In the genomic region with DNA sequence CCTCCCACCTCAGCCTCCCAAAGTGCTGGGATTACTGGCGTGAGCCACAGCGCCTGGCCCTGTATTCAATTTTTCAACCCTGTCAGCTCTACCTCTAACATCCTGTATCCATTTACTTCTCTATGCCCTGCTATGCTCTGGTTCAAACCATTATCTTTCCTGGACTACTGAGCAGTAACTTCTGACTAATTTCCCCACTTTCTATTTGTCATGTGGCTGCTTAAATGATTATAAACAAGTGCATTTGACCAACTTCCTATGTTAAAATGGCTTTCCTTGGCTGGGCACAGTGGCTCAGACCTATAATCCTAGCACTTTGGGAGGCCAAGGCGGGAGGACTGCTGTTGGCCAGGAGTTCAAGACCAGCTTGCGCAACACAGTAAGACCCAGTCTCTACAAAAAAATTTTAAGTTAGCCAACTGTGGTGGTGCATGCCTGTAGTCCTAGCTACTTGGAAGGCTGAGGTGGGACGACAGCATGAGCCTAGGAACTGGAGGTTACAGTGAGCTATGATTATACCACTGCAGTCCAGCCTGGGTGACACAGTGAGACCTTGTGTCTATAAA, we compare ENCODE assay signal across 21 cellular contexts. TPM values are rescaled to one million over a fixed set of nuclear protein-coding genes. Genes with fewer than 3 reads are reported as not detected.
A peak's percentile ranks its signal among the peaks of the same experiment; 100 is the strongest.
DNase-seq lines count a peak whose midpoint lies in the region; ATAC-seq, FAIRE-seq and TF ChIP-seq lines count a peak whose summit lies in the region.
"Had no signal": no experiment of that assay in that cellular context is flagged by ENCODE, and none has a peak within 500 bp of the region (broad histone marks: within the 10 kb centered on the region; RNA-seq: fewer than 3 reads in every experiment).

No MANE protein-coding gene starts in this region.

- no peaks in the 10 kb centered on the region for H3K9me3 ChIP-seq in HepG2 (ENCODE audit: low read length)
- no peaks in the 10 kb centered on the region for H3K9me3 ChIP-seq in right lobe of liver
- H3K9me3 ChIP-seq in Caco-2, result no peaks in the 10 kb centered on the region
- H3K9me3 ChIP-seq: adrenal gland, stomach, transverse colon had no signal

- peaks cover 0 to 2% of the 10 kb centered on the region in 2 experiments; a peak in 2 of 5 replicates for H3K36me3 ChIP-seq in HepG2 (replicated peaks in 1 of 2; ENCODE audit: control insufficient read depth in 1 of 2, insufficient read depth in 2 of 2, low read length in 2 of 2)
- peaks cover 0 to 2% (median 0%) of the 10 kb centered on the region in 4 donors for H3K36me3 ChIP-seq in right lobe of liver
- H3K36me3 ChIP-seq in Caco-2 (ENCODE audit: control insufficient read depth, insufficient read depth, low read length), result no peaks in the 10 kb centered on the region; the same call in 1 of the 2 replicates

- TF ChIP-seq EP300 in HepG2 (IDR thresholded peaks at IDR 0.05; ENCODE audit: low read depth in 2 of 2, low read length in 2 of 2) (no peak), HepG2 (CRISPR knock-in tag; IDR thresholded peaks at IDR 0.05; ENCODE audit: borderline replicate concordance) (no peak)

- H3K4me3 ChIP-seq in HepG2 (replicated peaks in 1 of 3; ENCODE audit: insufficient read depth in 1 of 3, low read depth in 2 of 3, low read length in 3 of 3) (no peak overlapping the region), right lobe of liver (no peak overlapping the region), Caco-2 (ENCODE audit: low read depth, low read length) (no peak overlapping the region)
- H3K4me3 ChIP-seq: adrenal gland, stomach, transverse colon had no signal

- in situ Hi-C loops in HepG2 (cut with HindIII; ENCODE audit: extremely low pct_ligation_motif_present, low pct_unique_long_range_greater_than_20kb), result no loop called here

- no peaks in the 10 kb centered on the region for H4K20me1 ChIP-seq in HepG2 (ENCODE audit: insufficient read depth, low read length)

- peak overlapping the region; percentile 52 for H3K27ac Mint-ChIP-seq in activated naive CD8-positive, alpha-beta T cell treated with anti-CD3 and anti-CD28 coated beads, Interleukin-2, amount 50 U/mL, for 24 hours
- H3K27ac Mint-ChIP-seq in stimulated activated effector memory CD8-positive, alpha-beta T cell treated with anti-CD3 and anti-CD28 coated beads, Interleukin-12 subunit alpha, Interleukin-12 subunit beta, amount 100 ng/mL, for 72 hours, result peak overlapping the region; percentile 16
- no peak overlapping the region for H3K27ac Mint-ChIP-seq in Caco-2 (ENCODE audit: unreplicated experiment)

- ATAC-seq in HepG2 (no peak), right lobe of liver (no peak), GM19395 (IDR thresholded peaks at IDR 0.05; ENCODE audit: unreplicated experiment) (no peak)
- ATAC-seq in activated naive CD8-positive, alpha-beta T cell treated with anti-CD3 and anti-CD28 coated beads, Interleukin-2, amount 50 U/mL, for 24 hours, result no peak
- ATAC-seq in stimulated activated effector memory CD8-positive, alpha-beta T cell treated with anti-CD3 and anti-CD28 coated beads, Interleukin-12 subunit alpha, Interleukin-12 subunit beta, amount 100 ng/mL, for 72 hours, result peak; percentile 12
- ATAC-seq: left colon had no signal

- BruUV-seq in HepG2 (replicated peaks; lab: Mats Ljungman, UMichigan) (no TSS peak), Caco-2 (replicated peaks; lab: Mats Ljungman, UMichigan) (no TSS peak)

- peaks cover 36% of the 10 kb centered on the region for H3K4me1 ChIP-seq in HepG2 (ENCODE audit: insufficient read depth, low read length)
- peaks cover 0 to 27% (median 12%) of the 10 kb centered on the region in 4 donors for H3K4me1 ChIP-seq in right lobe of liver
- H3K4me1 ChIP-seq in Caco-2, result peaks cover 6% of the 10 kb centered on the region; the same call in 1 of the 2 replicates

- POLR2A ChIA-PET in HepG2 (lab: Yijun Ruan, JAX) (interaction anchor here (0.7 kb wide), 1 partner anchor 83 kb away, joined by 3 read pairs; no protein-coding TSS in a partner anchor), Caco-2 (lab: Charles Lee) (no interaction called here)

- intact Hi-C loops in HepG2 (cut with micrococcal nuclease; ENCODE audit: unreplicated experiment) (no loop called here), right lobe of liver (cut with DNase I) (no loop called here), Caco-2 (cut with micrococcal nuclease; ENCODE audit: unreplicated experiment) (no loop called here)

- no peaks in the 10 kb centered on the region for H3K9me3 Mint-ChIP-seq in activated naive CD8-positive, alpha-beta T cell treated with anti-CD3 and anti-CD28 coated beads, Interleukin-2, amount 50 U/mL, for 24 hours
- H3K9me3 Mint-ChIP-seq in stimulated activated effector memory CD8-positive, alpha-beta T cell treated with anti-CD3 and anti-CD28 coated beads, Interleukin-12 subunit alpha, Interleukin-12 subunit beta, amount 100 ng/mL, for 72 hours, result no peaks in the 10 kb centered on the region
- no peaks in the 10 kb centered on the region for H3K9me3 Mint-ChIP-seq in Caco-2 (ENCODE audit: unreplicated experiment)

- TF ChIP-seq POLR2A in HepG2 (IDR thresholded peaks at IDR 0.05; ENCODE audit: insufficient read depth in 1 of 2, low read depth in 2 of 2, low read length in 2 of 2) (no peak), right lobe of liver (IDR thresholded peaks at IDR 0.05) (no peak)

- H3K79me2 ChIP-seq in HepG2 (ENCODE audit: insufficient read depth, low read length), result peaks cover 34% of the 10 kb centered on the region

- no peak overlapping the region for H2AFZ ChIP-seq in HepG2 (ENCODE audit: low read length)

- H3K27me3 Mint-ChIP-seq in activated naive CD8-positive, alpha-beta T cell treated with anti-CD3 and anti-CD28 coated beads, Interleukin-2, amount 50 U/mL, for 24 hours, result no peaks in the 10 kb centered on the region
- H3K27me3 Mint-ChIP-seq in Caco-2 (ENCODE audit: insufficient read depth, unreplicated experiment), result no peaks in the 10 kb centered on the region

- no peak for FAIRE-seq in HepG2 (lab: Jason Lieb, UNC)
- FAIRE-seq: small intestine had no signal

- CTCF ChIA-PET in HepG2 (lab: Yijun Ruan, JAX; ENCODE audit: low intra/inter-chr PET ratio, low total read pairs) (no interaction called here), Caco-2 (lab: Charles Lee) (no interaction called here)

- DNase-seq in HepG2 (ENCODE audit: low spot score), result no peak
- DNase-seq in right lobe of liver, result no peak
- peak; percentile 36 for DNase-seq in MV-4-11 (lab: John Stamatoyannopoulos, UW)
- DNase-seq in activated naive CD8-positive, alpha-beta T cell treated with anti-CD3 and anti-CD28 coated beads, Interleukin-2, amount 50 U/mL, for 24 hours, result no peak
- peak in 1 of 2 donors; percentile 60 for DNase-seq in stimulated activated effector memory CD8-positive, alpha-beta T cell treated with anti-CD3 and anti-CD28 coated beads, Interleukin-12 subunit alpha, Interleukin-12 subunit beta, amount 100 ng/mL, for 72 hours (ENCODE audit: low spot score in 2 of 2)
- DNase-seq in Caco-2, result no peak
- DNase-seq in RKO (ENCODE audit: low spot score), result no peak
- DNase-seq: adrenal gland; dermis blood vessel endothelial cell; left colon; NCI-H1417 treated with DMSO at 0.1 percent for 48 hours; NCI-H2107; NCI-H526; small intestine; stimulated activated CD4-positive, alpha-beta T cell treated with anti-CD3 and anti-CD28 coated beads, Interleukin-2, amount 100 ng/mL, for 48 hours; stomach; transverse colon had no signal

- H3K4me3 Mint-ChIP-seq in activated naive CD8-positive, alpha-beta T cell treated with anti-CD3 and anti-CD28 coated beads, Interleukin-2, amount 50 U/mL, for 24 hours, result no peak overlapping the region
- peak overlapping the region; percentile 95 for H3K4me3 Mint-ChIP-seq in stimulated activated effector memory CD8-positive, alpha-beta T cell treated with anti-CD3 and anti-CD28 coated beads, Interleukin-12 subunit alpha, Interleukin-12 subunit beta, amount 100 ng/mL, for 72 hours
- H3K4me3 Mint-ChIP-seq in Caco-2 (ENCODE audit: unreplicated experiment), result no peak overlapping the region

- 95% methylated on average over 5 of the region's 5 CpGs for WGBS in HepG2 (ENCODE audit: low lambda C conversion rate)
- WGBS in right lobe of liver (ENCODE audit: insufficient coverage, low coverage, low lambda C conversion rate, missing lambda C conversion rate), result 92% methylated on average over 5 of the region's 5 CpGs

- H3K27me3 ChIP-seq in HepG2 (ENCODE audit: control insufficient read depth in 1 of 2, insufficient read depth in 2 of 2, low read length in 2 of 2) (no peaks in the 10 kb centered on the region; a peak in 1 of 5 replicates), right lobe of liver (no peaks in the 10 kb centered on the region), Caco-2 (replicated peaks; ENCODE audit: control insufficient read depth, insufficient read depth, low read length) (no peaks in the 10 kb centered on the region)
- H3K27me3 ChIP-seq: adrenal gland, stomach, transverse colon had no signal

- no peak overlapping the region for H3K27ac ChIP-seq in HepG2 (ENCODE audit: extremely low read length, insufficient read depth, low read length)
- no peak overlapping the region for H3K27ac ChIP-seq in right lobe of liver
- H3K27ac ChIP-seq: adrenal gland, stomach, transverse colon had no signal

- no peak overlapping the region for H3K4me2 ChIP-seq in HepG2 (ENCODE audit: low read depth, low read length)

- TF ChIP-seq CTCF in HepG2 (CRISPR knock-in tag; IDR thresholded peaks at IDR 0.05), result no peak
- TF ChIP-seq CTCF in right lobe of liver (IDR thresholded peaks at IDR 0.05), result no peak
- no peak for TF ChIP-seq CTCF in Caco-2 (IDR thresholded peaks at IDR 0.05; ENCODE audit: insufficient read depth in 1 of 2, low read depth in 1 of 2, low read length in 1 of 2, severe bottlenecking in 1 of 2, unreplicated experiment in 1 of 2)

- no peak for TF ChIP-seq RAD21 in HepG2 (CRISPR knock-in tag; IDR thresholded peaks at IDR 0.05)

- H3K9ac ChIP-seq in HepG2 (ENCODE audit: insufficient read depth, low read depth, low read length), result no peak overlapping the region

- H3K36me3 Mint-ChIP-seq in activated naive CD8-positive, alpha-beta T cell treated with anti-CD3 and anti-CD28 coated beads, Interleukin-2, amount 50 U/mL, for 24 hours (ENCODE audit: low read depth), result peaks cover 9% of the 10 kb centered on the region
- peaks cover 71% of the 10 kb centered on the region for H3K36me3 Mint-ChIP-seq in stimulated activated effector memory CD8-positive, alpha-beta T cell treated with anti-CD3 and anti-CD28 coated beads, Interleukin-12 subunit alpha, Interleukin-12 subunit beta, amount 100 ng/mL, for 72 hours
- peaks cover 65% of the 10 kb centered on the region for H3K36me3 Mint-ChIP-seq in Caco-2 (ENCODE audit: insufficient read depth, unreplicated experiment)

- H3K4me1 Mint-ChIP-seq in activated naive CD8-positive, alpha-beta T cell treated with anti-CD3 and anti-CD28 coated beads, Interleukin-2, amount 50 U/mL, for 24 hours, result peaks cover 43% of the 10 kb centered on the region
- H3K4me1 Mint-ChIP-seq in stimulated activated effector memory CD8-positive, alpha-beta T cell treated with anti-CD3 and anti-CD28 coated beads, Interleukin-12 subunit alpha, Interleukin-12 subunit beta, amount 100 ng/mL, for 72 hours, result peaks cover 39% of the 10 kb centered on the region
- H3K4me1 Mint-ChIP-seq in Caco-2 (ENCODE audit: low read depth, unreplicated experiment), result peaks cover 18% of the 10 kb centered on the region

RNA-seq across cellular contexts. Expression of gene MED19, which starts 2.1 kb away (rescaled TPM):
- 13.8 and 15.1 TPM in 2 replicates for total RNA-seq in HepG2 (2016; rRNA removed; fragmentation: Illumina TruSeq; extraction: Trizol)
- 5.6 and 6.3 TPM in 2 replicates for total RNA-seq in HepG2 (2016; cell fraction: cytosol; rRNA removed; fragmentation: Illumina TruSeq; extraction: Trizol; ENCODE audit: low read depth)
- 14.0 and 14.8 TPM in 2 replicates for total RNA-seq in HepG2 (2016; cell fraction: insoluble cytoplasmic fraction; rRNA removed; fragmentation: Illumina TruSeq; extraction: Trizol)
- 6.4 and 7.4 TPM in 2 replicates for total RNA-seq in HepG2 (2016; cell fraction: membrane; rRNA removed; fragmentation: Illumina TruSeq; extraction: Trizol)
- 7.7 and 8.9 TPM in 2 replicates for total RNA-seq in HepG2 (2016; cell fraction: nucleus; rRNA removed; fragmentation: Illumina TruSeq; extraction: Trizol)
- polyA plus RNA-seq in HepG2 (2011; rRNA removed), result 12.8 and 12.9 TPM in 2 replicates
- 14.5 and 23.8 TPM in 2 replicates for polyA plus RNA-seq in HepG2 (2011; cell fraction: cytosol; rRNA removed)
- 19.1 and 22.0 TPM in 2 replicates for polyA plus RNA-seq in HepG2 (2011; cell fraction: nucleus; rRNA removed)
- polyA plus RNA-seq in HepG2 (2012), result 6.5 and 9.5 TPM in 2 replicates
- polyA plus RNA-seq in HepG2 (2016; cell fraction: cytosol; fragmentation: Illumina TruSeq; extraction: Trizol; ENCODE audit: low read depth), result 5.3 and 6.8 TPM in 2 replicates
- 18.8 and 19.8 TPM in 2 replicates for polyA plus RNA-seq in HepG2 (2016; cell fraction: insoluble cytoplasmic fraction; fragmentation: Illumina TruSeq; extraction: Trizol; ENCODE audit: low read depth)
- polyA plus RNA-seq in HepG2 (2016; cell fraction: membrane; fragmentation: Illumina TruSeq; extraction: Trizol; ENCODE audit: low read depth), result 4.9 and 5.2 TPM in 2 replicates
- polyA plus RNA-seq in HepG2 (2016; cell fraction: nucleus; fragmentation: Illumina TruSeq; extraction: Trizol; ENCODE audit: insufficient read depth, low read depth), result 12.1 and 13.6 TPM in 2 replicates
- polyA minus RNA-seq in HepG2 (2011; rRNA and poly(A)+ RNA removed; ENCODE audit: low replicate concordance), result 6.8 and 11.8 TPM in 2 replicates
- 4.0 and 4.8 TPM in 2 replicates for polyA minus RNA-seq in HepG2 (2011; cell fraction: cytosol; rRNA and poly(A)+ RNA removed)
- 8.8 and 9.9 TPM in 2 replicates for polyA minus RNA-seq in HepG2 (2011; cell fraction: nucleus; rRNA and poly(A)+ RNA removed)
- 1 to 10 TPM; 5.7 to 8.7 (median 6.3) TPM for total RNA-seq in right lobe of liver
- total RNA-seq in Caco-2 (2022), result 29.2 and 29.7 TPM in 2 replicates

RNA-seq across cellular contexts. Expression of gene TMX2, which starts 2.5 kb away (rescaled TPM):
- total RNA-seq in HepG2 (2016; rRNA removed; fragmentation: Illumina TruSeq; extraction: Trizol) (67.0 and 129 TPM in 2 replicates), right lobe of liver (10 to 100 TPM; 39.1 to 53.8 (median 48.5) TPM), Caco-2 (2022) (150 and 152 TPM in 2 replicates)
- 23.9 and 24.2 TPM in 2 replicates for total RNA-seq in HepG2 (2016; cell fraction: cytosol; rRNA removed; fragmentation: Illumina TruSeq; extraction: Trizol; ENCODE audit: low read depth)
- total RNA-seq in HepG2 (2016; cell fraction: insoluble cytoplasmic fraction; rRNA removed; fragmentation: Illumina TruSeq; extraction: Trizol), result 67.3 and 132 TPM in 2 replicates
- total RNA-seq in HepG2 (2016; cell fraction: membrane; rRNA removed; fragmentation: Illumina TruSeq; extraction: Trizol), result 43.6 and 47.0 TPM in 2 replicates
- total RNA-seq in HepG2 (2016; cell fraction: nucleus; rRNA removed; fragmentation: Illumina TruSeq; extraction: Trizol), result 118 and 129 TPM in 2 replicates
- polyA plus RNA-seq in HepG2 (2011; rRNA removed), result 73.9 and 84.5 TPM in 2 replicates
- polyA plus RNA-seq in HepG2 (2011; cell fraction: cytosol; rRNA removed), result 64.6 and 74.4 TPM in 2 replicates
- polyA plus RNA-seq in HepG2 (2011; cell fraction: nucleus; rRNA removed), result 58.5 and 61.3 TPM in 2 replicates
- polyA plus RNA-seq in HepG2 (2012), result 69.3 and 76.8 TPM in 2 replicates
- polyA plus RNA-seq in HepG2 (2016; cell fraction: cytosol; fragmentation: Illumina TruSeq; extraction: Trizol; ENCODE audit: low read depth), result 20.9 and 22.1 TPM in 2 replicates
- 69.9 and 74.8 TPM in 2 replicates for polyA plus RNA-seq in HepG2 (2016; cell fraction: insoluble cytoplasmic fraction; fragmentation: Illumina TruSeq; extraction: Trizol; ENCODE audit: low read depth)
- polyA plus RNA-seq in HepG2 (2016; cell fraction: membrane; fragmentation: Illumina TruSeq; extraction: Trizol; ENCODE audit: low read depth), result 34.0 and 35.7 TPM in 2 replicates
- 188 and 197 TPM in 2 replicates for polyA plus RNA-seq in HepG2 (2016; cell fraction: nucleus; fragmentation: Illumina TruSeq; extraction: Trizol; ENCODE audit: insufficient read depth, low read depth)
- polyA minus RNA-seq in HepG2 (2011; rRNA and poly(A)+ RNA removed; ENCODE audit: low replicate concordance), result 143 and 304 TPM in 2 replicates
- polyA minus RNA-seq in HepG2 (2011; cell fraction: cytosol; rRNA and poly(A)+ RNA removed), result 56.1 and 60.1 TPM in 2 replicates
- 57.4 and 73.6 TPM in 2 replicates for polyA minus RNA-seq in HepG2 (2011; cell fraction: nucleus; rRNA and poly(A)+ RNA removed)

RNA-seq across cellular contexts. Expression of gene SELENOH, which starts 31.4 kb away (rescaled TPM):
- total RNA-seq in HepG2 (2016; rRNA removed; fragmentation: Illumina TruSeq; extraction: Trizol) (70.2 and 77.4 TPM in 2 replicates), right lobe of liver (100 to 1,000 TPM in 1 of 6 experiments, 10 to 100 TPM in 5; 57.1 to 110 (median 70.7) TPM), Caco-2 (2022) (174 and 175 TPM in 2 replicates)
- 48.7 and 57.5 TPM in 2 replicates for total RNA-seq in HepG2 (2016; cell fraction: cytosol; rRNA removed; fragmentation: Illumina TruSeq; extraction: Trizol; ENCODE audit: low read depth)
- total RNA-seq in HepG2 (2016; cell fraction: insoluble cytoplasmic fraction; rRNA removed; fragmentation: Illumina TruSeq; extraction: Trizol), result 76.0 and 79.2 TPM in 2 replicates
- total RNA-seq in HepG2 (2016; cell fraction: membrane; rRNA removed; fragmentation: Illumina TruSeq; extraction: Trizol), result 80.5 and 93.1 TPM in 2 replicates
- 38.1 and 39.0 TPM in 2 replicates for total RNA-seq in HepG2 (2016; cell fraction: nucleus; rRNA removed; fragmentation: Illumina TruSeq; extraction: Trizol)
- polyA plus RNA-seq in HepG2 (2011; rRNA removed), result 22.0 and 27.2 TPM in 2 replicates
- polyA plus RNA-seq in HepG2 (2011; cell fraction: cytosol; rRNA removed), result 30.8 and 42.4 TPM in 2 replicates
- 34.5 and 35.6 TPM in 2 replicates for polyA plus RNA-seq in HepG2 (2011; cell fraction: nucleus; rRNA removed)
- polyA plus RNA-seq in HepG2 (2012), result 18.1 and 28.1 TPM in 2 replicates
- polyA plus RNA-seq in HepG2 (2016; cell fraction: cytosol; fragmentation: Illumina TruSeq; extraction: Trizol; ENCODE audit: low read depth), result 46.1 and 57.4 TPM in 2 replicates
- 59.0 and 63.0 TPM in 2 replicates for polyA plus RNA-seq in HepG2 (2016; cell fraction: insoluble cytoplasmic fraction; fragmentation: Illumina TruSeq; extraction: Trizol; ENCODE audit: low read depth)
- polyA plus RNA-seq in HepG2 (2016; cell fraction: membrane; fragmentation: Illumina TruSeq; extraction: Trizol; ENCODE audit: low read depth), result 58.7 and 68.5 TPM in 2 replicates
- 58.2 and 61.8 TPM in 2 replicates for polyA plus RNA-seq in HepG2 (2016; cell fraction: nucleus; fragmentation: Illumina TruSeq; extraction: Trizol; ENCODE audit: insufficient read depth, low read depth)
- polyA minus RNA-seq in HepG2 (2011; rRNA and poly(A)+ RNA removed; ENCODE audit: low replicate concordance), result 12.4 and 17.0 TPM in 2 replicates
- 6.4 and 7.8 TPM in 2 replicates for polyA minus RNA-seq in HepG2 (2011; cell fraction: cytosol; rRNA and poly(A)+ RNA removed)
- 33.2 and 37.3 TPM in 2 replicates for polyA minus RNA-seq in HepG2 (2011; cell fraction: nucleus; rRNA and poly(A)+ RNA removed)

RNA-seq across cellular contexts. Expression of gene BTBD18, which starts 41.7 kb away (rescaled TPM):
- total RNA-seq in HepG2 (2016; rRNA removed; fragmentation: Illumina TruSeq; extraction: Trizol) (not detected in 2 replicates), right lobe of liver (not detected), Caco-2 (2022) (not detected in 2 replicates)
- total RNA-seq in HepG2 (2016; cell fraction: cytosol; rRNA removed; fragmentation: Illumina TruSeq; extraction: Trizol; ENCODE audit: low read depth), result not detected in 2 replicates
- not detected in 2 replicates for total RNA-seq in HepG2 (2016; cell fraction: insoluble cytoplasmic fraction; rRNA removed; fragmentation: Illumina TruSeq; extraction: Trizol)
- not detected in 2 replicates for total RNA-seq in HepG2 (2016; cell fraction: membrane; rRNA removed; fragmentation: Illumina TruSeq; extraction: Trizol)
- not detected in 2 replicates for total RNA-seq in HepG2 (2016; cell fraction: nucleus; rRNA removed; fragmentation: Illumina TruSeq; extraction: Trizol)
- polyA plus RNA-seq in HepG2 (2011; rRNA removed), result not detected in 2 replicates
- polyA plus RNA-seq in HepG2 (2011; cell fraction: cytosol; rRNA removed), result not detected in 2 replicates
- not detected in 2 replicates for polyA plus RNA-seq in HepG2 (2011; cell fraction: nucleus; rRNA removed)
- 0.11 TPM in 1 of 2 replicates, not detected in the other for polyA plus RNA-seq in HepG2 (2012)
- not detected in 2 replicates for polyA plus RNA-seq in HepG2 (2016; cell fraction: cytosol; fragmentation: Illumina TruSeq; extraction: Trizol; ENCODE audit: low read depth)
- polyA plus RNA-seq in HepG2 (2016; cell fraction: insoluble cytoplasmic fraction; fragmentation: Illumina TruSeq; extraction: Trizol; ENCODE audit: low read depth), result not detected in 2 replicates
- not detected in 2 replicates for polyA plus RNA-seq in HepG2 (2016; cell fraction: membrane; fragmentation: Illumina TruSeq; extraction: Trizol; ENCODE audit: low read depth)
- polyA plus RNA-seq in HepG2 (2016; cell fraction: nucleus; fragmentation: Illumina TruSeq; extraction: Trizol; ENCODE audit: insufficient read depth, low read depth), result not detected in 2 replicates
- not detected in 2 replicates for polyA minus RNA-seq in HepG2 (2011; rRNA and poly(A)+ RNA removed; ENCODE audit: low replicate concordance)
- polyA minus RNA-seq in HepG2 (2011; cell fraction: cytosol; rRNA and poly(A)+ RNA removed), result not detected in 2 replicates
- polyA minus RNA-seq in HepG2 (2011; cell fraction: nucleus; rRNA and poly(A)+ RNA removed), result not detected in 2 replicates
- total RNA-seq: adrenal gland, Daoy, dermis blood vessel endothelial cell, left colon, mesenteric fat pad, pulmonary artery endothelial cell, stomach, transverse colon had no signal
- polyA plus RNA-seq: adrenal gland, small intestine, stomach had no signal

RNA-seq across cellular contexts. Expression of gene ZDHHC5, which starts 42.0 kb away (rescaled TPM):
- total RNA-seq in HepG2 (2016; rRNA removed; fragmentation: Illumina TruSeq; extraction: Trizol), result 20.3 and 26.6 TPM in 2 replicates
- 6.3 and 6.7 TPM in 2 replicates for total RNA-seq in HepG2 (2016; cell fraction: cytosol; rRNA removed; fragmentation: Illumina TruSeq; extraction: Trizol; ENCODE audit: low read depth)
- total RNA-seq in HepG2 (2016; cell fraction: insoluble cytoplasmic fraction; rRNA removed; fragmentation: Illumina TruSeq; extraction: Trizol), result 18.8 and 25.9 TPM in 2 replicates
- total RNA-seq in HepG2 (2016; cell fraction: membrane; rRNA removed; fragmentation: Illumina TruSeq; extraction: Trizol), result 19.1 and 20.9 TPM in 2 replicates
- total RNA-seq in HepG2 (2016; cell fraction: nucleus; rRNA removed; fragmentation: Illumina TruSeq; extraction: Trizol), result 28.7 and 30.0 TPM in 2 replicates
- 34.0 and 42.4 TPM in 2 replicates for polyA plus RNA-seq in HepG2 (2011; rRNA removed)
- 27.4 and 33.9 TPM in 2 replicates for polyA plus RNA-seq in HepG2 (2011; cell fraction: cytosol; rRNA removed)
- polyA plus RNA-seq in HepG2 (2011; cell fraction: nucleus; rRNA removed), result 28.1 and 30.8 TPM in 2 replicates
- polyA plus RNA-seq in HepG2 (2012), result 20.6 and 23.1 TPM in 2 replicates
- polyA plus RNA-seq in HepG2 (2016; cell fraction: cytosol; fragmentation: Illumina TruSeq; extraction: Trizol; ENCODE audit: low read depth), result 3.1 and 3.8 TPM in 2 replicates
- polyA plus RNA-seq in HepG2 (2016; cell fraction: insoluble cytoplasmic fraction; fragmentation: Illumina TruSeq; extraction: Trizol; ENCODE audit: low read depth), result 19.0 and 21.5 TPM in 2 replicates
- 11.4 and 13.6 TPM in 2 replicates for polyA plus RNA-seq in HepG2 (2016; cell fraction: membrane; fragmentation: Illumina TruSeq; extraction: Trizol; ENCODE audit: low read depth)
- 39.9 and 44.1 TPM in 2 replicates for polyA plus RNA-seq in HepG2 (2016; cell fraction: nucleus; fragmentation: Illumina TruSeq; extraction: Trizol; ENCODE audit: insufficient read depth, low read depth)
- 86.9 and 107 TPM in 2 replicates for polyA minus RNA-seq in HepG2 (2011; rRNA and poly(A)+ RNA removed; ENCODE audit: low replicate concordance)
- polyA minus RNA-seq in HepG2 (2011; cell fraction: cytosol; rRNA and poly(A)+ RNA removed), result 18.9 and 25.6 TPM in 2 replicates
- polyA minus RNA-seq in HepG2 (2011; cell fraction: nucleus; rRNA and poly(A)+ RNA removed), result 30.5 and 36.2 TPM in 2 replicates
- total RNA-seq in right lobe of liver, result 10 to 100 TPM; 27.0 to 35.7 (median 33.6) TPM
- total RNA-seq in Caco-2 (2022), result 66.0 and 72.2 TPM in 2 replicates
